ENCODE assay signal across 1 cellular context in the genomic region with DNA sequence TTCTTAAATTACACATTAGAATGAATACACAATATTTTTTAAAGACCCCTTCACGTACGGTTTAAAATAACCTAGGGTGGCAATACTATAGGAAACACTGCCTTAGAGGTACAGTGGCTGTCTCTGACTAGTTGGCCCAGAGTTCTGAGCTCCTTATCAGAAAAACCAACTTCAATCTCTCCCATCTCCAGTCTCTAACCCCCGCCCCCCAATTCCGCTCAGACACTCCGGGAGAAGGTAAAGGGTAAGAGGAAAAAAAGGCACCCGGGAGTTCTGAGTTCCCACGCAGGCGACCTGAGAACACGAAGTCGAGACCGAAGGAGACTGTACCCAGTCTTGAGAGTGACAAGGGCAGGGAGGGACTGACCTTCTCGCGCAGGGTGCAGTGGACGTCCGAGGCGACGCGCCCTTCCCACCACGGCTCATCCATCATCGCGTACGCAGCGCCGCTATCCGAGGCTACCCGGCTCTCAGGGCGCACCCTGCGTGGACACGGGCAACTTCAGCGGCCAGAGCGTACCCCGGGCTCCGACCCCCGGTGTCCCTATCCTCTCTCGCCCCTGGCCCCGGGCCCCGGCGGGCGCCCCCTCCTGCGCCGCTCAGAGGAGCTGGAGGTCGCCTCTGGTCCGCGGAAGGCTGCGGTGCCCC.
TF ChIP-seq lines count a peak whose summit lies in the region.

No MANE protein-coding gene starts in this region.

TF ChIP-seq in WTC11, 78 proteins besides CTCF, POLR2A, EP300 and RAD21 (continued from another document):
- TF ChIP-seq, protein P1, sequence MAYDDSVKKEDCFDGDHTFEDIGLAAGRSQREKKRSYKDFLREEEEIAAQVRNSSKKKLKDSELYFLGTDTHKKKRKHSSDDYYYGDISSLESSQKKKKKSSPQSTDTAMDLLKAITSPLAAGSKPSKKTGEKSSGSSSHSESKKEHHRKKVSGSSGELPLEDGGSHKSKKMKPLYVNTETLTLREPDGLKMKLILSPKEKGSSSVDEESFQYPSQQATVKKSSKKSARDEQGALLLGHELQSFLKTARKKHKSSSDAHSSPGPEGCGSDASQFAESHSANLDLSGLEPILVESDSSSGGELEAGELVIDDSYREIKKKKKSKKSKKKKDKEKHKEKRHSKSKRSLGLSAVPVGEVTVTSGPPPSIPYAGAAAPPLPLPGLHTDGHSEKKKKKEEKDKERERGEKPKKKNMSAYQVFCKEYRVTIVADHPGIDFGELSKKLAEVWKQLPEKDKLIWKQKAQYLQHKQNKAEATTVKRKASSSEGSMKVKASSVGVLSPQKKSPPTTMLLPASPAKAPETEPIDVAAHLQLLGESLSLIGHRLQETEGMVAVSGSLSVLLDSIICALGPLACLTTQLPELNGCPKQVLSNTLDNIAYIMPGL (CRISPR knock-in tag; IDR thresholded peaks at IDR 0.05) = peak; percentile 50; the same call in 1 of the 2 replicates
- TF ChIP-seq, protein P2, sequence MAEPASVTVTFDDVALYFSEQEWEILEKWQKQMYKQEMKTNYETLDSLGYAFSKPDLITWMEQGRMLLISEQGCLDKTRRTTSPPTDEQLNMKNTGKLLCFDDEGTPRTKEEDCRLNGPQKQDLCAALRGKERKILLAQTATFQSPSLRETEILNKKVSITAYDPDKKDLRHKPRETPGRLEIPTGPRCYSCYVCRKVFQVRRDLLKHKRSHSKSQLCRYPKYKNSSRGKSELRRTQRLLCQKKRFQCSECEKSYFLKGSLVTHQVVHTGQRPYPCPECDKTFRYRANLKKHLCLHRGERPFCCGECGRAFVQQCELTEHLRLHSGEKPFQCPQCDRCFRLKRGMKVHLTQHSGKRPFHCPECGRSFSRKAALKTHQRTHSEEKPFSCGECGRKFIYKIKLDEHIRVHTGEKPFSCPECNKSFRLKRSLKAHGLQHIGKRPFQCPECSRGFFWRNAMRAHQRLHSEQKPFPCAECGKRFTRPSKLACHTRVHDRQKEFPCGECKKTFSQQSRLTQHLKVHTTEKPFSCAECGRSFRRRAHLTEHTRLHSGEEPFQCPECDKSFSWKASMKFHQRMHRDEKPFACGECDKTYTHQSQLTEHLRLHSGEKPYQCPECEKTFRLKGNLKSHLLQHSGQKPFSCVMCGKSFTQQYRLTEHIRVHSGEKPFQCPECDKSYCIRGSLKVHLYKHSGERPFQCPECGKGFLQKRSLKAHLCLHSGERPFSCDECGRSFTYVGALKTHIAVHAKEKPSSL (CRISPR knock-in tag; conservative IDR thresholded peaks at IDR 0.05) = no peak
- TF ChIP-seq ZNF317 (CRISPR knock-in tag; IDR thresholded peaks at IDR 0.05; ENCODE audit: borderline replicate concordance, low read depth) = no peak
- TF ChIP-seq, protein P3, sequence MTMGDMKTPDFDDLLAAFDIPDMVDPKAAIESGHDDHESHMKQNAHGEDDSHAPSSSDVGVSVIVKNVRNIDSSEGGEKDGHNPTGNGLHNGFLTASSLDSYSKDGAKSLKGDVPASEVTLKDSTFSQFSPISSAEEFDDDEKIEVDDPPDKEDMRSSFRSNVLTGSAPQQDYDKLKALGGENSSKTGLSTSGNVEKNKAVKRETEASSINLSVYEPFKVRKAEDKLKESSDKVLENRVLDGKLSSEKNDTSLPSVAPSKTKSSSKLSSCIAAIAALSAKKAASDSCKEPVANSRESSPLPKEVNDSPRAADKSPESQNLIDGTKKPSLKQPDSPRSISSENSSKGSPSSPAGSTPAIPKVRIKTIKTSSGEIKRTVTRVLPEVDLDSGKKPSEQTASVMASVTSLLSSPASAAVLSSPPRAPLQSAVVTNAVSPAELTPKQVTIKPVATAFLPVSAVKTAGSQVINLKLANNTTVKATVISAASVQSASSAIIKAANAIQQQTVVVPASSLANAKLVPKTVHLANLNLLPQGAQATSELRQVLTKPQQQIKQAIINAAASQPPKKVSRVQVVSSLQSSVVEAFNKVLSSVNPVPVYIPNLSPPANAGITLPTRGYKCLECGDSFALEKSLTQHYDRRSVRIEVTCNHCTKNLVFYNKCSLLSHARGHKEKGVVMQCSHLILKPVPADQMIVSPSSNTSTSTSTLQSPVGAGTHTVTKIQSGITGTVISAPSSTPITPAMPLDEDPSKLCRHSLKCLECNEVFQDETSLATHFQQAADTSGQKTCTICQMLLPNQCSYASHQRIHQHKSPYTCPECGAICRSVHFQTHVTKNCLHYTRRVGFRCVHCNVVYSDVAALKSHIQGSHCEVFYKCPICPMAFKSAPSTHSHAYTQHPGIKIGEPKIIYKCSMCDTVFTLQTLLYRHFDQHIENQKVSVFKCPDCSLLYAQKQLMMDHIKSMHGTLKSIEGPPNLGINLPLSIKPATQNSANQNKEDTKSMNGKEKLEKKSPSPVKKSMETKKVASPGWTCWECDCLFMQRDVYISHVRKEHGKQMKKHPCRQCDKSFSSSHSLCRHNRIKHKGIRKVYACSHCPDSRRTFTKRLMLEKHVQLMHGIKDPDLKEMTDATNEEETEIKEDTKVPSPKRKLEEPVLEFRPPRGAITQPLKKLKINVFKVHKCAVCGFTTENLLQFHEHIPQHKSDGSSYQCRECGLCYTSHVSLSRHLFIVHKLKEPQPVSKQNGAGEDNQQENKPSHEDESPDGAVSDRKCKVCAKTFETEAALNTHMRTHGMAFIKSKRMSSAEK (CRISPR knock-in tag; IDR thresholded peaks at IDR 0.05; ENCODE audit: borderline replicate concordance) = no peak
- TF ChIP-seq OVOL2 (CRISPR knock-in tag; IDR thresholded peaks at IDR 0.05; ENCODE audit: borderline replicate concordance) = no peak
- TF ChIP-seq, protein P4, sequence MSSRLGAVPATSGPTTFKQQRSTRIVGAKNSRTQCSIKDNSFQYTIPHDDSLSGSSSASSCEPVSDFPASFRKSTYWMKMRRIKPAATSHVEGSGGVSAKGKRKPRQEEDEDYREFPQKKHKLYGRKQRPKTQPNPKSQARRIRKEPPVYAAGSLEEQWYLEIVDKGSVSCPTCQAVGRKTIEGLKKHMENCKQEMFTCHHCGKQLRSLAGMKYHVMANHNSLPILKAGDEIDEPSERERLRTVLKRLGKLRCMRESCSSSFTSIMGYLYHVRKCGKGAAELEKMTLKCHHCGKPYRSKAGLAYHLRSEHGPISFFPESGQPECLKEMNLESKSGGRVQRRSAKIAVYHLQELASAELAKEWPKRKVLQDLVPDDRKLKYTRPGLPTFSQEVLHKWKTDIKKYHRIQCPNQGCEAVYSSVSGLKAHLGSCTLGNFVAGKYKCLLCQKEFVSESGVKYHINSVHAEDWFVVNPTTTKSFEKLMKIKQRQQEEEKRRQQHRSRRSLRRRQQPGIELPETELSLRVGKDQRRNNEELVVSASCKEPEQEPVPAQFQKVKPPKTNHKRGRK (CRISPR knock-in tag; IDR thresholded peaks at IDR 0.05; ENCODE audit: borderline replicate concordance) = no peak
TF ChIP-seq in WTC11: peak in this region for 4.
